8 cellular contexts compared by ENCODE assay signal in the genomic region with DNA sequence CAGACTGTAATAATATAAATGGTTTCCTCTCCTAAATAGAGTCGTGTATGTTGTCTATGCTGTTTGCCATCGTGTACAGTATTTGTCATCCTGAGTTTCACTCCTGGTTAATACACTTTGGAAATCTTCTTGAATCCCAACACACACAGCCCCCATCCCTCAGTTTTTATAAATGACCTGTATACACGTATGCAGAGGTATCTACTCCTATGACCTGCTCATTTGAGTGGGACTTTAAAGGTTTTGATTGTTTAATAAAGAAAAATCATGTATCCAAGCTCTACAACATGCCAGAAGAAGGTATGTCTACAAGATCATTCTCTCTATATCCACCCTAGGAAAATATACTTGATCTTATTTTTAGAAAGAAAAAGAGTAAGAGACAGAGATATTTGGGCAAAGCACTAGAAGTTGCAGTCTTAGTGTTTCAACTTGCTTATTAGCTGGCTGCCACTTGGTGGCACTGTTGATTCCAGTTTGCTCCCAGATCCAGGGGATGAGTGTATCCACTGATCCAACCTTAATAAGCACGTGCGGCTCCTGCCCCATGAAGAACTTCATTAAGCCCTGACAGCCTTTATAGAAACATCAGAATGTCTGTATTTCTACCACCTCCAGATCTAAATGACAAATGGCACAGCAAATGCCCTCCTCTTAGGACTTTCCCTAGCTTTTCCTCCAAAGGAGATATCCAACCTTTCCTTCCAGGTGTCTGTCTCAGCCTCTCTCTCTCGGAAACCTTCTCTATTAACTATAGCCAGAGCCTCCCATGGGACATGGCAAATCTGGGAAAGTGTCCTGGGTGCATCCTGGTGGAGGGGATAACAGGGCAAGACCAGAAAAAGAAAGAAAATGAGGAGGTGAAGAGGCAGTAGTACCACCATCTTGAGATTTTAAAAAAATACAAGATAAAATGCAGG.
A peak's percentile ranks its signal among the peaks of the same experiment; 100 is the strongest.
DNase-seq lines count a peak whose midpoint lies in the region; ATAC-seq, FAIRE-seq and TF ChIP-seq lines count a peak whose summit lies in the region.

No MANE protein-coding gene starts in this region.

- H2BK5ac ChIP-seq in H1 (ENCODE audit: low read depth, low read length): no peak overlapping the region

- no peak overlapping the region for H3K27ac Mint-ChIP-seq in natural killer cell treated with Interleukin-12 subunit alpha and Interleukin-12 subunit beta and Interleukin-15 and Interleukin-18, amount 100 ng/mL, for 72 hours

- peaks cover 0 to 3% (median 1%) of the 10 kb centered on the region in 4 experiments; a peak in 3 of 7 replicates for H3K4me1 ChIP-seq in H1 (replicated peaks in 1 of 4; ENCODE audit: control insufficient read depth in 3 of 4, insufficient read depth in 4 of 4, low read length in 3 of 4)
- H3K4me1 ChIP-seq in lower lobe of right lung: no peaks in the 10 kb centered on the region
- no peaks in the 10 kb centered on the region for H3K4me1 ChIP-seq in upper lobe of right lung

- WGBS in H1 (ENCODE audit: extremely low coverage in 1 of 2, insufficient coverage in 1 of 2, insufficient read length in 1 of 2, insufficient replicate concordance in 2 of 2, low coverage in 1 of 2, low lambda C conversion rate in 2 of 2, missing lambda C conversion rate in 1 of 2), 2 experiments: 68% methylated on average over 6 of the region's 6 CpGs; no CpG with 5 or more reads in 1 of the 2 experiments

- peak; percentile 94 for TF ChIP-seq CTCF in LNCaP clone FGC (IDR thresholded peaks at IDR 0.05; ENCODE audit: control insufficient read depth, extremely low read depth, insufficient read depth)
- peak; percentile 76 for TF ChIP-seq CTCF in RWPE1 (conservative IDR thresholded peaks at IDR 0.05; ENCODE audit: low read depth)
- peak; percentile 62 to 88 (median 77) for TF ChIP-seq CTCF in H1 (IDR thresholded peaks at IDR 0.05; ENCODE audit: control extremely low read depth in 1 of 3, insufficient read depth in 1 of 3, low read depth in 1 of 3, low read length in 3 of 3)
- peak; percentile 71 for TF ChIP-seq CTCF in lower lobe of right lung (IDR thresholded peaks at IDR 0.05)
- TF ChIP-seq CTCF in upper lobe of right lung (IDR thresholded peaks at IDR 0.05): peak; percentile 78

- H3K4me3 ChIP-seq in LNCaP clone FGC (ENCODE audit: low read depth, low read length): no peak overlapping the region
- no peak overlapping the region for H3K4me3 ChIP-seq in H1 (ENCODE audit: extremely low read depth in 1 of 4, insufficient read depth in 2 of 4, low read depth in 3 of 4, low read length in 4 of 4)
- H3K4me3 ChIP-seq in lower lobe of right lung: no peak overlapping the region
- no peak overlapping the region for H3K4me3 ChIP-seq in upper lobe of right lung

- H3K18ac ChIP-seq in H1 (ENCODE audit: extremely low read depth, low read length): peak overlapping the region; percentile 79; the same call in 1 of the 2 replicates

- no peak overlapping the region for H3K4me3 Mint-ChIP-seq in natural killer cell treated with Interleukin-12 subunit alpha and Interleukin-12 subunit beta and Interleukin-15 and Interleukin-18, amount 100 ng/mL, for 72 hours

- H3K9me3 Mint-ChIP-seq in natural killer cell treated with Interleukin-12 subunit alpha and Interleukin-12 subunit beta and Interleukin-15 and Interleukin-18, amount 100 ng/mL, for 72 hours: no peaks in the 10 kb centered on the region

- H3K4me2 ChIP-seq in H1 (ENCODE audit: insufficient read depth in 1 of 2, low read depth in 2 of 2, low read length in 2 of 2): no peak overlapping the region

- POLR2A ChIA-PET in RWPE1 (lab: Yijun Ruan, JAX; ENCODE audit: low non-redundant PET): no interaction called here
- POLR2A ChIA-PET in H1 (lab: Charles Lee; ENCODE audit: partially characterized antibody): interaction anchor here (0.6 kb wide), 1 partner anchor 215 kb away, joined by 3 read pairs; no protein-coding TSS in a partner anchor

- H3K23me2 ChIP-seq in H1 (ENCODE audit: low read depth, low read length): no peaks in the 10 kb centered on the region

- peak; percentile 95 to 96 for TF ChIP-seq RAD21 in H1 (IDR thresholded peaks at IDR 0.05 in 1 of 2, conservative IDR thresholded peaks at IDR 0.05 in 1 of 2; ENCODE audit: low read depth in 2 of 2, low read length in 2 of 2)

- H3K79me2 ChIP-seq in H1 (ENCODE audit: control insufficient read depth in 1 of 2, insufficient read depth in 2 of 2, low read length in 2 of 2): no peaks in the 10 kb centered on the region

- no peak overlapping the region for H2BK12ac ChIP-seq in H1 (ENCODE audit: low read depth, low read length)

- H3K36me3 ChIP-seq in H1 (ENCODE audit: control insufficient read depth in 2 of 4, insufficient read depth in 4 of 4, low read length in 3 of 4) (no peaks in the 10 kb centered on the region), lower lobe of right lung (no peaks in the 10 kb centered on the region), upper lobe of right lung (no peaks in the 10 kb centered on the region)

- H3K4ac ChIP-seq in H1 (replicated peaks; ENCODE audit: insufficient read length, low read depth, low read length): no peak overlapping the region

- DNase-seq in DMS153 (lab: John Stamatoyannopoulos, UW) (peak; percentile 20), LNCaP clone FGC (ENCODE audit: low read depth) (peak; percentile 51), RWPE1 (ENCODE audit: low spot score) (peak; percentile 67), H1 (ENCODE audit: low read depth in 1 of 2, low spot score in 2 of 2) (peak; percentile 44 to 74), lower lobe of right lung (peak; percentile 56), upper lobe of right lung (no peak)
- DNase-seq in natural killer cell treated with Interleukin-12 subunit alpha and Interleukin-12 subunit beta and Interleukin-15 and Interleukin-18, amount 100 ng/mL, for 72 hours (ENCODE audit: low spot score): no peak

- no peak overlapping the region for H2BK120ac ChIP-seq in H1 (replicated peaks; ENCODE audit: low read depth, low read length)

- H3K4me1 Mint-ChIP-seq in natural killer cell treated with Interleukin-12 subunit alpha and Interleukin-12 subunit beta and Interleukin-15 and Interleukin-18, amount 100 ng/mL, for 72 hours (ENCODE audit: low read depth in 2 of 2): no peaks in the 10 kb centered on the region

- no peak for TF ChIP-seq POLR2A in H1 (IDR thresholded peaks at IDR 0.05; ENCODE audit: control extremely low read depth in 1 of 2, low read depth in 2 of 2, low read length in 2 of 2)

- peaks cover 6 to 23% of the 10 kb centered on the region in 2 donors for H3K27me3 Mint-ChIP-seq in natural killer cell treated with Interleukin-12 subunit alpha and Interleukin-12 subunit beta and Interleukin-15 and Interleukin-18, amount 100 ng/mL, for 72 hours

- no peak overlapping the region for H2AFZ ChIP-seq in H1 (ENCODE audit: low read length)

- H4K20me1 ChIP-seq in H1 (replicated peaks in 1 of 2; ENCODE audit: control insufficient read depth in 1 of 2, insufficient read depth in 2 of 2, low read length in 2 of 2): no peaks in the 10 kb centered on the region

- ATAC-seq in GM21367 (IDR thresholded peaks at IDR 0.05; ENCODE audit: unreplicated experiment): peak; percentile 77
- peak; percentile 82 to 88 for ATAC-seq in lower lobe of right lung
- ATAC-seq in upper lobe of right lung: peak; percentile 94
- ATAC-seq in natural killer cell treated with Interleukin-12 subunit alpha and Interleukin-12 subunit beta and Interleukin-15 and Interleukin-18, amount 100 ng/mL, for 72 hours: no peak

- no peak overlapping the region for H3K14ac ChIP-seq in H1 (ENCODE audit: insufficient read length)

- intact Hi-C loops in lower lobe of right lung (cut with DNase I) (no loop called here), upper lobe of right lung (cut with DNase I) (loop anchor here (5.0 to 10.0 kb wide), 2 partner anchors 189 to 426 kb away; no protein-coding TSS in a partner anchor)

- H2AK5ac ChIP-seq in H1 (ENCODE audit: low read depth, low read length): no peak overlapping the region

- no peaks in the 10 kb centered on the region; the same call in 1 of the 2 replicates for H3K79me1 ChIP-seq in H1 (ENCODE audit: low read depth, low read length)

- H3K27me3 ChIP-seq in H1 (replicated peaks in 1 of 4; ENCODE audit: control insufficient read depth in 3 of 4, extremely low read depth in 1 of 4, insufficient read depth in 3 of 4, low read length in 3 of 4) (no peaks in the 10 kb centered on the region), lower lobe of right lung (ENCODE audit: low read depth) (no peaks in the 10 kb centered on the region), upper lobe of right lung (no peaks in the 10 kb centered on the region)

- H3K23ac ChIP-seq in H1 (ENCODE audit: insufficient read length): no peak overlapping the region

- peak; percentile 99 for FAIRE-seq in H1 (lab: Jason Lieb, UNC)

- no peak overlapping the region for H4K8ac ChIP-seq in H1 (ENCODE audit: extremely low read depth, insufficient read depth, low read length)

- no peak overlapping the region for H2BK15ac ChIP-seq in H1 (ENCODE audit: low read length)

- H3K36me3 Mint-ChIP-seq in natural killer cell treated with Interleukin-12 subunit alpha and Interleukin-12 subunit beta and Interleukin-15 and Interleukin-18, amount 100 ng/mL, for 72 hours: no peaks in the 10 kb centered on the region

- H3K9ac ChIP-seq in H1 (replicated peaks in 1 of 4; ENCODE audit: extremely low read depth in 1 of 4, low read depth in 3 of 4, low read length in 3 of 4): peak overlapping the region in 1 of 4 experiments; percentile 46; a peak in 1 of 7 replicates

- CTCF ChIA-PET in RWPE1 (lab: Yijun Ruan, JAX): interaction anchor here (0.5 to 0.7 kb wide), 7 partner anchors 28 to 1321 kb away, joined by 3 to 5 read pairs (median 3); no protein-coding TSS in a partner anchor
- CTCF ChIA-PET in H1 (lab: Charles Lee; ENCODE audit: partially characterized antibody): interaction anchor here (0.7 to 2.8 kb wide), 24 partner anchors 11 to 428 kb away, joined by 3 to 17 read pairs (median 4); no protein-coding TSS in a partner anchor

- 0 out of 2 replicates have a peak overlapping the region, but pooled peaks have one; percentile 29 for H2BK20ac ChIP-seq in H1 (ENCODE audit: low read length)

- TF ChIP-seq EP300 in H1 (IDR thresholded peaks at IDR 0.05; ENCODE audit: borderline replicate concordance in 1 of 2, low read depth in 2 of 2, low read length in 2 of 2): no peak

- no peak overlapping the region for H4K5ac ChIP-seq in H1 (ENCODE audit: insufficient read length, low read depth, low read length)

- no peak overlapping the region for H4K91ac ChIP-seq in H1 (replicated peaks; ENCODE audit: insufficient read length, low read length)

- H3K27ac ChIP-seq in RWPE1 (no peak overlapping the region), H1 (ENCODE audit: low read depth, low read length) (no peak overlapping the region), lower lobe of right lung (no peak overlapping the region), upper lobe of right lung (no peak overlapping the region)

- H3K56ac ChIP-seq in H1 (replicated peaks; ENCODE audit: insufficient read length, low read depth, low read length): no peak overlapping the region

- H3K9me3 ChIP-seq in H1 (ENCODE audit: insufficient read depth in 2 of 2, low read depth in 1 of 2, low read length in 1 of 2): no peaks in the 10 kb centered on the region
- no peaks in the 10 kb centered on the region for H3K9me3 ChIP-seq in lower lobe of right lung
- H3K9me3 ChIP-seq in upper lobe of right lung: no peaks in the 10 kb centered on the region

Comparison
In these comparisons a context has a peak if more than half of its experiments do, and no peak if none do; other contexts are left out.
1. DNase-seq: peak in DMS153 (single experiment), LNCaP clone FGC (single experiment), RWPE1 (single experiment), H1 (2 of 2) and lower lobe of right lung (single experiment); none in upper lobe of right lung (single experiment) and natural killer cell treated with Interleukin-12 subunit alpha and Interleukin-12 subunit beta and Interleukin-15 and Interleukin-18, amount 100 ng/mL, for 72 hours (single experiment).
2. ATAC-seq: peak in GM21367 (single experiment), lower lobe of right lung (2 of 2) and upper lobe of right lung (single experiment); none in natural killer cell treated with Interleukin-12 subunit alpha and Interleukin-12 subunit beta and Interleukin-15 and Interleukin-18, amount 100 ng/mL, for 72 hours (0 of 2).
3. Peak in every context shown above with its lines, with median percentiles within 50 percentile points of each other: CTCF ChIP-seq.